Comparison of ENCODE assay signal across 1 cellular context in genomic region chr2:231687961-231688360, GRCh38.
TF ChIP-seq lines count a peak whose summit lies in the region.

No MANE protein-coding gene starts in this region.

TF ChIP-seq in K562, 482 proteins besides CTCF, POLR2A, EP300 and RAD21 (continued from another document):
- TF ChIP-seq FOS (IDR thresholded peaks at IDR 0.05; ENCODE audit: extremely low read depth, insufficient read length) (no peak), FOXM1 (IDR thresholded peaks at IDR 0.05; ENCODE audit: low read depth) (no peak), FOXM1 (CRISPR knock-in tag; IDR thresholded peaks at IDR 0.05; ENCODE audit: low read depth) (no peak), CBX1 (IDR thresholded peaks at IDR 0.05; ENCODE audit: low read depth) (peak; percentile 93), ZNF589 (CRISPR knock-in tag; IDR thresholded peaks at IDR 0.05; ENCODE audit: low read depth) (no peak), ZNF175 (CRISPR knock-in tag; IDR thresholded peaks at IDR 0.05; ENCODE audit: low read depth) (no peak), ZNF431 (CRISPR knock-in tag; IDR thresholded peaks at IDR 0.05) (no peak)
